ENCODE assay signal across 20 cellular contexts in the genomic region with DNA sequence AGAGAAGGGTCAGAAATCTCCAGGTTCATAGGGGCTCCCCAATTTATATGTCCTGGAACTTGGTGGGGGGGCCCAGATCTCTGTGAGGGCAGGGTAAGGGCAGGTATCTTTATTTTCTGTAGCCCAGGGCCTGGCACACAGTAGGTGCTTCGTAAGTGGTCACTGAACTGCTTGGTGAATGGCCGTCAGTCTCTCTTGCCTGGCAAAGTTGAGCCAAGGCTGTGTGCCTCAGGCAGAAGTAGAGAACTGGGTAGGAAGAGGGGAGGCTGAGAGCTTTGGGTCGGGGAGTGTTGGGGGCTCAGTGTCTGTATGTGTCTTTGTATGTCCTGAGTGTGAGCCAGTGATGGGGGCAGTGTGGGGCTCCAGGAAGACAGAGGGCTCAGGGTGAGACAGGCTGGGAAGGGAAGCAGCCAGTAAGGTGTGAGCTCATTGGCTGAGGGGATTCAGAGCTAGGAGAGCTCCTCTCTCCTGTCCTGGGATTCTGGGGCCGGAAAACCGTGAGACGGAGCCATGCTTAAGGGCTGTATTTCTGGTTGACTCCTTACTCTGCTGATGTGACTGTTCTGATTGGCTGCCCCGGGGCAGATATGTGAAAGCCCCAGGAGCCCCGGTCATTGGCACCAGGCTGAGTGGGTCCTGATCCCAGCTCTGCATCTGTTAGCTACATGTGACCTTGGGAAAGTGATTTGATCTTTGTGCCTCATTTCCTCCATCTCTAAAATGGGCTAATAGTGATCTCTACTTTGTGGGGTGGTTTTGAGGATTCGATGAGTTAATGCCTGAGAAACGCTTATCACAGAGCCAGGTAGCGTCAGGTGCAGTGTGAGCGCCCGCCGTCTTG. TPM values are rescaled to one million over a fixed set of nuclear protein-coding genes. Genes with fewer than 3 reads are reported as not detected.
DNase-seq lines count a peak whose midpoint lies in the region; ATAC-seq and TF ChIP-seq lines count a peak whose summit lies in the region.
"Had no signal": no experiment of that assay in that cellular context is flagged by ENCODE, and none has a peak within 500 bp of the region (broad histone marks: within the 10 kb centered on the region; RNA-seq: fewer than 3 reads in every experiment).

No MANE protein-coding gene starts in this region.

- H3K4me1 Mint-ChIP-seq in chondrocyte (ENCODE audit: low read depth) = peaks cover 80% of the 10 kb centered on the region
- H3K4me1 Mint-ChIP-seq in neural crest cell = peaks cover 28% of the 10 kb centered on the region
- no peaks in the 10 kb centered on the region for H3K4me1 Mint-ChIP-seq in activated CD4-positive, alpha-beta T cell treated with anti-CD3 and anti-CD28 coated beads, Interleukin-2, amount 10 ng/mL, durations not matched to agents 24 days and 14 days
- H3K4me1 Mint-ChIP-seq: activated naive CD4-positive, alpha-beta T cell treated with anti-CD3 and anti-CD28 coated beads, Interleukin-2, amount 10 ng/mL, durations not matched to agents 7 days and 5 days; CD4-positive, CD25-positive, alpha-beta regulatory T cell had no signal

- H3K4me3 ChIP-seq in ACC112 (ENCODE audit: low read depth, low read length) (no peak overlapping the region), HUES64 (ENCODE audit: low read length) (no peak overlapping the region)
- H3K4me3 ChIP-seq: SJCRH30 had no signal

- no peak overlapping the region for H3K4me3 Mint-ChIP-seq in chondrocyte (ENCODE audit: unreplicated experiment)
- H3K4me3 Mint-ChIP-seq in neural crest cell = no peak overlapping the region
- no peak overlapping the region for H3K4me3 Mint-ChIP-seq in activated CD4-positive, alpha-beta T cell treated with anti-CD3 and anti-CD28 coated beads, Interleukin-2, amount 10 ng/mL, durations not matched to agents 24 days and 14 days
- H3K4me3 Mint-ChIP-seq: activated CD8-positive, alpha-beta T cell treated with anti-CD3 and anti-CD28 coated beads for 36 hours; activated naive CD4-positive, alpha-beta T cell treated with anti-CD3 and anti-CD28 coated beads, Interleukin-2, amount 10 ng/mL, durations not matched to agents 7 days and 5 days; activated T-cell treated with anti-CD3 and anti-CD28 coated beads, Interleukin-2, amount 50 U/mL, for 4 hours; CD4-positive, CD25-positive, alpha-beta regulatory T cell; natural killer cell treated with Interleukin-12 subunit alpha and Interleukin-12 subunit beta and Interleukin-15 and Interleukin-18, amount 100 ng/mL, for 72 hours; T-helper 2 cell treated with Interferon-gamma antibody and Interleukin-4, amounts not matched to agents 5 μg/mL and 100 μg/mL, for 36 hours had no signal

- H2AFZ ChIP-seq in ACC112 (ENCODE audit: low read length, unreplicated experiment) = no peak overlapping the region

- H3K36me3 ChIP-seq in ACC112 (ENCODE audit: insufficient read depth, low read length) (peaks cover 7% of the 10 kb centered on the region; the same call in 1 of the 2 replicates), HUES64 (ENCODE audit: insufficient read depth, low read length) (peaks cover 19% of the 10 kb centered on the region)
- H3K36me3 ChIP-seq: SJCRH30 had no signal

- H3K27me3 Mint-ChIP-seq in chondrocyte (ENCODE audit: low read depth) (no peaks in the 10 kb centered on the region), neural crest cell (ENCODE audit: low read depth) (no peaks in the 10 kb centered on the region)
- H3K27me3 Mint-ChIP-seq in activated CD4-positive, alpha-beta T cell treated with anti-CD3 and anti-CD28 coated beads, Interleukin-2, amount 10 ng/mL, durations not matched to agents 24 days and 14 days = no peaks in the 10 kb centered on the region
- H3K27me3 Mint-ChIP-seq: CD4-positive, CD25-positive, alpha-beta regulatory T cell; natural killer cell treated with Interleukin-12 subunit alpha and Interleukin-12 subunit beta and Interleukin-15 and Interleukin-18, amount 100 ng/mL, for 72 hours had no signal

- DNase-seq in chondrocyte (ENCODE audit: low spot score) = no peak
- no peak for DNase-seq in neural crest cell (ENCODE audit: low read depth, low spot score)
- DNase-seq in G401 (ENCODE audit: low spot score) = no peak
- DNase-seq in activated CD4-positive, alpha-beta T cell treated with anti-CD3 and anti-CD28 coated beads, Interleukin-2, amount 10 ng/mL, durations not matched to agents 24 days and 14 days = no peak
- DNase-seq in effector CD4-positive, alpha-beta T cell = no peak
- DNase-seq: activated CD8-positive, alpha-beta T cell treated with anti-CD3 and anti-CD28 coated beads for 36 hours; activated naive CD4-positive, alpha-beta T cell treated with anti-CD3 and anti-CD28 coated beads, Interleukin-2, amount 10 ng/mL, durations not matched to agents 7 days and 5 days; activated T-cell treated with anti-CD3 and anti-CD28 coated beads, Interleukin-2, amount 50 U/mL, for 4 hours; foreskin melanocyte; Karpas-422; left cardiac atrium; NCI-H1105 treated with DMSO at 0.1 percent for 48 hours; NCI-H69; SJCRH30 had no signal

- H3K36me3 Mint-ChIP-seq in chondrocyte (ENCODE audit: low read depth) (peaks cover 3% of the 10 kb centered on the region), neural crest cell (ENCODE audit: low read depth) (no peaks in the 10 kb centered on the region)
- no peaks in the 10 kb centered on the region for H3K36me3 Mint-ChIP-seq in activated CD4-positive, alpha-beta T cell treated with anti-CD3 and anti-CD28 coated beads, Interleukin-2, amount 10 ng/mL, durations not matched to agents 24 days and 14 days (ENCODE audit: low read depth)
- H3K36me3 Mint-ChIP-seq: activated naive CD4-positive, alpha-beta T cell treated with anti-CD3 and anti-CD28 coated beads, Interleukin-2, amount 10 ng/mL, durations not matched to agents 7 days and 5 days; CD4-positive, CD25-positive, alpha-beta regulatory T cell; natural killer cell treated with Interleukin-12 subunit alpha and Interleukin-12 subunit beta and Interleukin-15 and Interleukin-18, amount 100 ng/mL, for 72 hours had no signal

- no peaks in the 10 kb centered on the region for H3K9me3 ChIP-seq in HUES64 (ENCODE audit: insufficient read depth, low read depth, low read length)
- H3K9me3 ChIP-seq: SJCRH30 had no signal

- no peaks in the 10 kb centered on the region for H3K79me2 ChIP-seq in ACC112 (ENCODE audit: control insufficient read depth, insufficient read depth, low read length, unreplicated experiment)

- H3K27ac Mint-ChIP-seq in chondrocyte (ENCODE audit: unreplicated experiment) (peak overlapping the region; percentile 93), neural crest cell (ENCODE audit: unreplicated experiment) (peak overlapping the region; percentile 13)
- no peak overlapping the region for H3K27ac Mint-ChIP-seq in activated CD4-positive, alpha-beta T cell treated with anti-CD3 and anti-CD28 coated beads, Interleukin-2, amount 10 ng/mL, durations not matched to agents 24 days and 14 days
- H3K27ac Mint-ChIP-seq: activated CD8-positive, alpha-beta T cell treated with anti-CD3 and anti-CD28 coated beads for 36 hours; activated naive CD4-positive, alpha-beta T cell treated with anti-CD3 and anti-CD28 coated beads, Interleukin-2, amount 10 ng/mL, durations not matched to agents 7 days and 5 days; natural killer cell treated with Interleukin-12 subunit alpha and Interleukin-12 subunit beta and Interleukin-15 and Interleukin-18, amount 100 ng/mL, for 72 hours; T-helper 2 cell treated with Interferon-gamma antibody and Interleukin-4, amounts not matched to agents 5 μg/mL and 100 μg/mL, for 36 hours had no signal

- H3K27ac ChIP-seq in ACC112 (ENCODE audit: low read depth, low read length) (peak overlapping the region; percentile 98), HUES64 (ENCODE audit: low read depth, low read length) (0 out of 2 replicates have a peak overlapping the region, but pooled peaks have one; percentile 95)
- H3K27ac ChIP-seq: SJCRH30 had no signal

- 91% methylated on average over 14 of the region's 14 CpGs for WGBS in HUES64

- TF ChIP-seq CTCF in chondrocyte (IDR thresholded peaks at IDR 0.05) (no peak), neural crest cell (conservative IDR thresholded peaks at IDR 0.05) (no peak)

- ATAC-seq in HG03469 (IDR thresholded peaks at IDR 0.05; ENCODE audit: unreplicated experiment) = no peak
- ATAC-seq: activated CD8-positive, alpha-beta T cell treated with anti-CD3 and anti-CD28 coated beads for 36 hours; activated T-cell treated with anti-CD3 and anti-CD28 coated beads, Interleukin-2, amount 50 U/mL, for 4 hours; left cardiac atrium; natural killer cell treated with Interleukin-12 subunit alpha and Interleukin-12 subunit beta and Interleukin-15 and Interleukin-18, amount 100 ng/mL, for 72 hours had no signal

- H3K4me1 ChIP-seq in ACC112 (ENCODE audit: control insufficient read depth, insufficient read depth, low read length, unreplicated experiment) (peaks cover 59% of the 10 kb centered on the region), HUES64 (ENCODE audit: insufficient read depth, low read length) (peaks cover 40% of the 10 kb centered on the region)

- in situ Hi-C loops in G401 (cut with HindIII; ENCODE audit: low sequenced_read_pairs) = no loop called here

- no peak overlapping the region for H3K9ac ChIP-seq in HUES64 (ENCODE audit: low read depth, low read length)

- no peaks in the 10 kb centered on the region for H3K9me3 Mint-ChIP-seq in chondrocyte (ENCODE audit: low read depth)
- H3K9me3 Mint-ChIP-seq in neural crest cell = no peaks in the 10 kb centered on the region
- no peaks in the 10 kb centered on the region for H3K9me3 Mint-ChIP-seq in activated CD4-positive, alpha-beta T cell treated with anti-CD3 and anti-CD28 coated beads, Interleukin-2, amount 10 ng/mL, durations not matched to agents 24 days and 14 days
- H3K9me3 Mint-ChIP-seq: activated CD8-positive, alpha-beta T cell treated with anti-CD3 and anti-CD28 coated beads for 36 hours; activated naive CD4-positive, alpha-beta T cell treated with anti-CD3 and anti-CD28 coated beads, Interleukin-2, amount 10 ng/mL, durations not matched to agents 7 days and 5 days; activated T-cell treated with anti-CD3 and anti-CD28 coated beads, Interleukin-2, amount 50 U/mL, for 4 hours; natural killer cell treated with Interleukin-12 subunit alpha and Interleukin-12 subunit beta and Interleukin-15 and Interleukin-18, amount 100 ng/mL, for 72 hours; T-helper 2 cell treated with Interferon-gamma antibody and Interleukin-4, amounts not matched to agents 5 μg/mL and 100 μg/mL, for 36 hours had no signal

- intact Hi-C loops in activated CD4-positive, alpha-beta T cell treated with anti-CD3 and anti-CD28 coated beads, Interleukin-2, amount 10 ng/mL, durations not matched to agents 24 days and 14 days (cut with micrococcal nuclease) = no loop called here

- no peaks in the 10 kb centered on the region for H3K27me3 ChIP-seq in ACC112 (ENCODE audit: insufficient read depth, low read length)
- no peaks in the 10 kb centered on the region for H3K27me3 ChIP-seq in HUES64 (ENCODE audit: insufficient read depth, low read length)
- H3K27me3 ChIP-seq: SJCRH30 had no signal

RNA-seq across cellular contexts. Expression of gene STEAP3, which starts 30.3 kb away (rescaled TPM):
- 13.4 TPM for polyA plus RNA-seq in HUES64 (2013, experiment 1 of 2)
- 13.3 TPM for polyA plus RNA-seq in HUES64 (2013, experiment 2 of 2)
- total RNA-seq in chondrocyte (44.6 to 151 TPM (median 46.6 TPM) in 3 replicates), neural crest cell (0.73 and 0.77 TPM in 2 replicates)
- 3.3 and 6.0 TPM in 2 replicates for total RNA-seq in G401 (2014; rRNA removed; shearing (Covaris generic))
- 0.16 and 0.19 TPM in 2 replicates for total RNA-seq in activated CD4-positive, alpha-beta T cell treated with anti-CD3 and anti-CD28 coated beads, Interleukin-2, amount 10 ng/mL, durations not matched to agents 24 days and 14 days
- total RNA-seq: CD4-positive, CD25-positive, alpha-beta regulatory T cell had no signal
- polyA plus RNA-seq: CD4-positive, CD25-positive, alpha-beta regulatory T cell had no signal
